ENCODE assay signal across 6 cellular contexts in genomic region chr16:23510915-23511270, GRCh38. TPM values are rescaled to one million over a fixed set of nuclear protein-coding genes. Genes with fewer than 3 reads are reported as not detected.
DNase-seq lines count a peak whose midpoint lies in the region; ATAC-seq and TF ChIP-seq lines count a peak whose summit lies in the region.
"Not testable (repeated sequence)": the region's sequence is repeated elsewhere in the genome, so short reads cannot be mapped to it uniquely, and the experiment has no call there.

No MANE protein-coding gene starts in this region.

- peak overlapping the region; percentile 73 for H3K27ac Mint-ChIP-seq in Caco-2 (ENCODE audit: unreplicated experiment)
- H3K27ac Mint-ChIP-seq in naive B cell: peak overlapping the region; percentile 75 to 95 (median 93)

- not testable (repeated sequence) for TF ChIP-seq POLR2A in Peyer's patch (IDR thresholded peaks at IDR 0.05); adrenal gland (IDR thresholded peaks at IDR 0.05); stomach (IDR thresholded peaks at IDR 0.05)

- not testable (repeated sequence) for DNase-seq in Caco-2; Peyer's patch; adrenal gland; fibroblast of pulmonary artery (ENCODE audit: low read depth); naive B cell; stomach

- H3K4me3 Mint-ChIP-seq in Caco-2 (ENCODE audit: unreplicated experiment) (peak overlapping the region; percentile 88), naive B cell (peak overlapping the region; percentile 82 to 98 (median 92))

- TF ChIP-seq EP300 in stomach (IDR thresholded peaks at IDR 0.05): not testable (repeated sequence)

- intact Hi-C loops in Caco-2 (cut with micrococcal nuclease; ENCODE audit: unreplicated experiment); adrenal gland (cut with DNase I); stomach (cut with DNase I; ENCODE audit: low total_unique reads): not testable (repeated sequence)

- H3K27me3 Mint-ChIP-seq in Caco-2 (ENCODE audit: insufficient read depth, unreplicated experiment); naive B cell: not testable (repeated sequence)

- peaks cover 43% of the 10 kb centered on the region for H3K36me3 Mint-ChIP-seq in Caco-2 (ENCODE audit: insufficient read depth, unreplicated experiment)
- peaks cover 15 to 18% of the 10 kb centered on the region in 2 donors for H3K36me3 Mint-ChIP-seq in naive B cell

- ATAC-seq in naive B cell (ENCODE audit: low read depth in 2 of 2): not testable (repeated sequence)

- peaks cover 37% of the 10 kb centered on the region for H3K4me1 Mint-ChIP-seq in Caco-2 (ENCODE audit: low read depth, unreplicated experiment)
- peaks cover 41 to 74% (median 61%) of the 10 kb centered on the region in 3 donors for H3K4me1 Mint-ChIP-seq in naive B cell

- not testable (repeated sequence) for H3K4me1 ChIP-seq in Caco-2
- H3K4me1 ChIP-seq in Peyer's patch (peaks cover 0 to 20% (median 6%) of the 10 kb centered on the region in 4 donors), adrenal gland (replicated peaks in 1 of 2) (peaks cover 17 to 29% of the 10 kb centered on the region in 2 donors), stomach (peaks cover 23 to 51% (median 41%) of the 10 kb centered on the region in 4 donors)

- not testable (repeated sequence) for H3K36me3 ChIP-seq in Caco-2 (ENCODE audit: control insufficient read depth, insufficient read depth, low read length); Peyer's patch; adrenal gland (replicated peaks in 1 of 2)
- peaks cover 0 to 12% (median 5%) of the 10 kb centered on the region in 4 donors for H3K36me3 ChIP-seq in stomach

- peak overlapping the region in 3 of 4 donors; percentile 85 to 93 (median 92) for H3K27ac ChIP-seq in Peyer's patch
- peak overlapping the region in 3 of 5 donors; percentile 91 to 96 (median 93) for H3K27ac ChIP-seq in adrenal gland
- peak overlapping the region in 4 of 5 donors; percentile 86 to 90 (median 88) for H3K27ac ChIP-seq in stomach

- POLR2A ChIA-PET in Caco-2 (lab: Charles Lee): interaction anchor here (1.5 kb wide), 1 partner anchor 14 kb away, joined by 5 read pairs; no protein-coding TSS in a partner anchor

- 71 to 80% (median 77%) methylated on average over 8 to 10 of the region's 10 CpGs for WGBS in adrenal gland, 4 donors
- 73 to 82% (median 75%) methylated on average over 9 to 10 of the region's 10 CpGs for WGBS in stomach, 5 donors

- CTCF ChIA-PET in Caco-2 (lab: Charles Lee): not testable (repeated sequence)

- not testable (repeated sequence) for H3K9me3 ChIP-seq in Caco-2; Peyer's patch; adrenal gland (replicated peaks in 1 of 3); stomach

- TF ChIP-seq CTCF in Caco-2 (IDR thresholded peaks at IDR 0.05; ENCODE audit: insufficient read depth in 1 of 2, low read depth in 1 of 2, low read length in 1 of 2, severe bottlenecking in 1 of 2, unreplicated experiment in 1 of 2); Peyer's patch (IDR thresholded peaks at IDR 0.05); adrenal gland (IDR thresholded peaks at IDR 0.05); fibroblast of pulmonary artery (IDR thresholded peaks at IDR 0.05; ENCODE audit: low read length, missing control alignments); stomach (IDR thresholded peaks at IDR 0.05): not testable (repeated sequence)

- H3K9me3 Mint-ChIP-seq in Caco-2 (ENCODE audit: unreplicated experiment); naive B cell: not testable (repeated sequence)

- H3K27me3 ChIP-seq in Caco-2 (replicated peaks; ENCODE audit: control insufficient read depth, insufficient read depth, low read length); Peyer's patch; adrenal gland; stomach: not testable (repeated sequence)

- BruUV-seq in Caco-2 (replicated peaks; lab: Mats Ljungman, UMichigan): TSS peak; percentile 92

- H3K4me3 ChIP-seq in Caco-2 (ENCODE audit: low read depth, low read length) (peak overlapping the region; percentile 76), Peyer's patch (peak overlapping the region; percentile 70 to 98 (median 90)), adrenal gland (peak overlapping the region in 2 of 4 donors; percentile 77 to 95), fibroblast of pulmonary artery (replicated peaks; ENCODE audit: low read depth, low read length) (peak overlapping the region; percentile 63), stomach (peak overlapping the region; percentile 79 to 98 (median 86))

RNA-seq across cellular contexts. Expression of gene GGA2, which starts 0.6 kb away (rescaled TPM):
- 92.7 and 93.4 TPM in 2 replicates for total RNA-seq in Caco-2 (2022)
- 100 to 1,000 TPM in 1 of 4 donors, 10 to 100 TPM in 3; 13.8 to 254 (median 54.7) TPM for total RNA-seq in Peyer's patch
- 100 to 1,000 TPM in 6 of 8 donors, 10 to 100 TPM in 2; 57.4 to 143 (median 116) TPM for total RNA-seq in adrenal gland
- polyA plus RNA-seq in adrenal gland: 100 to 1,000 TPM in 1 of 3 donors, 10 to 100 TPM in 2; 37.7 to 129 (median 66.5) TPM
- 100 to 1,000 TPM; 154 to 303 (median 222) TPM for polyA plus RNA-seq in naive B cell (ENCODE audit: low read depth in 6 of 6)
- total RNA-seq in stomach: 10 to 100 TPM; 22.0 to 62.5 (median 48.8) TPM
- 10 to 100 TPM; 17.6 to 28.9 (median 19.7) TPM for polyA plus RNA-seq in stomach

RNA-seq across cellular contexts. Expression of gene EARS2, which starts 46.3 kb away (rescaled TPM):
- total RNA-seq in Caco-2 (2022): 29.6 and 32.4 TPM in 2 replicates
- 10 to 100 TPM; 13.8 to 37.4 (median 28.0) TPM for total RNA-seq in Peyer's patch
- 10 to 100 TPM; 20.0 to 85.7 (median 29.1) TPM for total RNA-seq in adrenal gland
- 10 to 100 TPM; 30.0 to 44.6 (median 38.4) TPM for polyA plus RNA-seq in adrenal gland
- 10 to 100 TPM in 2 of 6 donors, 1 to 10 TPM in 4; 3.8 to 15.0 (median 8.2) TPM for polyA plus RNA-seq in naive B cell (ENCODE audit: low read depth in 6 of 6)
- 100 to 1,000 TPM in 1 of 5 donors, 10 to 100 TPM in 4; 14.0 to 176 (median 24.2) TPM for total RNA-seq in stomach
- 10 to 100 TPM in 2 of 3 donors, 1 to 10 TPM in 1; 7.8 to 15.6 (median 13.7) TPM for polyA plus RNA-seq in stomach

RNA-seq across cellular contexts. Expression of gene UBFD1, which starts 46.6 kb away (rescaled TPM):
- 78.6 and 83.1 TPM in 2 replicates for total RNA-seq in Caco-2 (2022)
- 10 to 100 TPM; 19.4 to 90.8 (median 37.9) TPM for total RNA-seq in Peyer's patch
- 100 to 1,000 TPM in 3 of 8 donors, 10 to 100 TPM in 5; 58.5 to 151 (median 91.3) TPM for total RNA-seq in adrenal gland
- polyA plus RNA-seq in adrenal gland: 10 to 100 TPM in 2 of 3 donors, 1 to 10 TPM in 1; 9.5 to 65.8 (median 10.9) TPM
- 10 to 100 TPM in 5 of 6 donors, 1 to 10 TPM in 1; 8.8 to 20.1 (median 12.7) TPM for polyA plus RNA-seq in naive B cell (ENCODE audit: low read depth in 6 of 6)
- 100 to 1,000 TPM in 1 of 5 donors, 10 to 100 TPM in 4; 16.3 to 163 (median 52.7) TPM for total RNA-seq in stomach
- polyA plus RNA-seq in stomach: 10 to 100 TPM in 1 of 3 donors, 1 to 10 TPM in 2; 6.0 to 10.1 (median 6.0) TPM

RNA-seq across cellular contexts. Expression of gene COG7, which starts 57.9 kb away (rescaled TPM):
- total RNA-seq in Caco-2 (2022) (12.0 and 12.4 TPM in 2 replicates), Peyer's patch (10 to 100 TPM; 20.1 to 81.7 (median 50.4) TPM), adrenal gland (10 to 100 TPM; 10.7 to 25.7 (median 21.4) TPM), stomach (10 to 100 TPM; 17.4 to 80.5 (median 30.4) TPM)
- polyA plus RNA-seq in adrenal gland (10 to 100 TPM; 19.2 to 50.1 (median 37.3) TPM), naive B cell (ENCODE audit: low read depth in 6 of 6) (10 to 100 TPM in 1 of 6 donors, 1 to 10 TPM in 5; 5.8 to 19.3 (median 8.8) TPM), stomach (10 to 100 TPM; 11.0 to 25.7 (median 20.2) TPM)
